12 cellular contexts compared by ENCODE assay signal in the genomic region with DNA sequence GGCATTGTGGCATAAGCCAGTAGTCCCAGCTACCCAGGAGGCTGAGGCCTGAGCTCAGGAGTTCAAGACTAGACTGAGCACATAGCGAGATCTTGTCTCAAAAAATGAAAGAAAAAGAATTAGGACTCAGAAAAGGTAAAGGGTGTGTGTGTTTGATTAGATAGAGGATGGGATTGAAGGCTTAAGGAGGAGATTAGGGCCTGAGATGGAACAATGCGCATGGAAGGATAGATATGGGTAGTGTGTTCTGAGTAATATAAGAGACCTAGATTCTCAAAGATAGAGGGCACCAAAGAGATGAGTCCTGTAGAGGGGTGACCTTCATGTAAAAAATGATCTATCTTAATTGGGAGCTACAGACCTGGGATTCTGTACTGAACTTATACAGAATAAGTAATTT. TPM values are rescaled to one million over a fixed set of nuclear protein-coding genes. Genes with fewer than 3 reads are reported as not detected.
DNase-seq lines count a peak whose midpoint lies in the region; ATAC-seq and TF ChIP-seq lines count a peak whose summit lies in the region.
"Had no signal": no experiment of that assay in that cellular context is flagged by ENCODE, and none has a peak within 500 bp of the region (broad histone marks: within the 10 kb centered on the region; RNA-seq: fewer than 3 reads in every experiment).

No MANE protein-coding gene starts in this region.

- 93% methylated on average over 2 of the region's 2 CpGs for WGBS in SK-N-SH (ENCODE audit: low lambda C conversion rate)

- no peaks in the 10 kb centered on the region for H3K9me3 ChIP-seq in SK-N-SH
- no peaks in the 10 kb centered on the region for H3K9me3 ChIP-seq in Loucy (ENCODE audit: insufficient read depth, low read depth, low read length)

- no peaks in the 10 kb centered on the region for H3K9me3 Mint-ChIP-seq in activated B cell treated with CpG ODN at 0.5 μM for 24 hours
- H3K9me3 Mint-ChIP-seq in naive thymus-derived CD8-positive, alpha-beta T cell, result no peaks in the 10 kb centered on the region
- H3K9me3 Mint-ChIP-seq: type B pancreatic cell had no signal

- TF ChIP-seq CTCF in SK-N-SH (IDR thresholded peaks at IDR 0.05), result no peak
- peak; percentile 25 for TF ChIP-seq CTCF in Loucy (conservative IDR thresholded peaks at IDR 0.05; ENCODE audit: low read length)
- TF ChIP-seq CTCF in activated B cell treated with CpG ODN at 0.5 μM for 24 hours (IDR thresholded peaks at IDR 0.05), result no peak

- no peak overlapping the region for H3K4me3 ChIP-seq in SK-N-SH (ENCODE audit: low read depth in 2 of 2, low read length in 1 of 2)
- no peak overlapping the region for H3K4me3 ChIP-seq in Loucy (ENCODE audit: low read length, poor library complexity, severe bottlenecking)

- CTCF ChIA-PET in SK-N-SH (lab: Yijun Ruan, JAX) (interaction anchor here (1.2 to 2.8 kb wide), 3 partner anchors 161 to 728 kb away, joined by 3 to 15 read pairs (median 3); no protein-coding TSS in a partner anchor), activated B cell treated with CpG ODN at 0.5 μM for 24 hours (lab: Charles Lee) (interaction anchor here (1.1 to 2.3 kb wide), 4 partner anchors 15 to 222 kb away, joined by 3 to 12 read pairs (median 3); no protein-coding TSS in a partner anchor)

- H4K20me1 ChIP-seq in SK-N-SH (ENCODE audit: insufficient read depth) (no peaks in the 10 kb centered on the region), Loucy (ENCODE audit: insufficient read depth, low read length, poor library complexity, severe bottlenecking) (no peaks in the 10 kb centered on the region)

- H3K79me2 ChIP-seq in SK-N-SH (ENCODE audit: insufficient read depth) (no peaks in the 10 kb centered on the region), Loucy (ENCODE audit: insufficient read depth, low read length) (no peaks in the 10 kb centered on the region)

- H3K27me3 Mint-ChIP-seq in activated B cell treated with CpG ODN at 0.5 μM for 24 hours, result no peaks in the 10 kb centered on the region
- H3K27me3 Mint-ChIP-seq in naive thymus-derived CD8-positive, alpha-beta T cell, result no peaks in the 10 kb centered on the region
- H3K27me3 Mint-ChIP-seq: type B pancreatic cell had no signal

- peaks cover 22% of the 10 kb centered on the region for H3F3A ChIP-seq in SK-N-SH (replicated peaks; ENCODE audit: insufficient read depth)
- H3F3A ChIP-seq in Loucy (ENCODE audit: low read depth), result no peaks in the 10 kb centered on the region

- H3K4me2 ChIP-seq in SK-N-SH (no peak overlapping the region), Loucy (ENCODE audit: low read depth, low read length, poor library complexity, severe bottlenecking) (no peak overlapping the region)

- no peak overlapping the region for H3K4me3 Mint-ChIP-seq in activated B cell treated with CpG ODN at 0.5 μM for 24 hours
- peak overlapping the region in 1 of 10 donors; percentile 26 for H3K4me3 Mint-ChIP-seq in naive thymus-derived CD8-positive, alpha-beta T cell
- H3K4me3 Mint-ChIP-seq: type B pancreatic cell had no signal

- H3K36me3 ChIP-seq in SK-N-SH (replicated peaks in 1 of 2; ENCODE audit: control insufficient read depth in 1 of 2, insufficient read depth in 2 of 2, low read length in 1 of 2) (no peaks in the 10 kb centered on the region), Loucy (ENCODE audit: insufficient read depth, low read length) (no peaks in the 10 kb centered on the region)

- no peak overlapping the region for H3K27ac ChIP-seq in SK-N-SH (ENCODE audit: low read depth in 2 of 2, low read length in 1 of 2)

- peaks cover 19% of the 10 kb centered on the region for H3K4me1 Mint-ChIP-seq in activated B cell treated with CpG ODN at 0.5 μM for 24 hours
- H3K4me1 Mint-ChIP-seq in naive thymus-derived CD8-positive, alpha-beta T cell, result peaks cover 11 to 31% (median 22%) of the 10 kb centered on the region in 4 donors

- POLR2A ChIA-PET in SK-N-SH (lab: Yijun Ruan, JAX) (interaction anchor here (1.3 kb wide), 1 partner anchor 17 kb away, joined by 3 read pairs; the partner anchor contains the start of gene RAB30), activated B cell treated with CpG ODN at 0.5 μM for 24 hours (lab: Charles Lee) (interaction anchor here (1.0 to 1.1 kb wide), 4 partner anchors 53 to 181 kb away, joined by 3 to 5 read pairs (median 4); partner anchors contain the start of gene PCF11)
- POLR2A ChIA-PET in naive thymus-derived CD8-positive, alpha-beta T cell (lab: Charles Lee), result interaction anchor here (0.9 to 2.0 kb wide), 7 partner anchors 11 to 129 kb away, joined by 3 to 10 read pairs (median 3); partner anchors contain the start of genes PCF11 and RAB30

- H3K9me2 ChIP-seq in SK-N-SH (no peaks in the 10 kb centered on the region), Loucy (replicated peaks; ENCODE audit: low read depth, low read length) (no peaks in the 10 kb centered on the region)

- H3K36me3 Mint-ChIP-seq in activated B cell treated with CpG ODN at 0.5 μM for 24 hours (ENCODE audit: low read depth), result peaks cover 6% of the 10 kb centered on the region
- no peaks in the 10 kb centered on the region for H3K36me3 Mint-ChIP-seq in naive thymus-derived CD8-positive, alpha-beta T cell
- H3K36me3 Mint-ChIP-seq: type B pancreatic cell had no signal

- TF ChIP-seq RAD21 in SK-N-SH (IDR thresholded peaks at IDR 0.05; ENCODE audit: low read length), result no peak

- H2AFZ ChIP-seq in SK-N-SH (ENCODE audit: low read depth) (no peak overlapping the region), Loucy (ENCODE audit: low read length) (no peak overlapping the region)

- no peak overlapping the region for H3K9ac ChIP-seq in SK-N-SH
- H3K9ac ChIP-seq in Loucy (ENCODE audit: low read depth, low read length, poor library complexity, severe bottlenecking), result no peak overlapping the region

- H3K4me1 ChIP-seq in SK-N-SH (ENCODE audit: control insufficient read depth in 1 of 2, insufficient read depth in 2 of 2, low read depth in 1 of 2, low read length in 1 of 2) (peaks cover 7 to 9% of the 10 kb centered on the region in 2 experiments; a peak in 2 of 4 replicates), Loucy (ENCODE audit: insufficient read depth, low read length, poor library complexity, severe bottlenecking) (no peaks in the 10 kb centered on the region)

- H3K27me3 ChIP-seq in SK-N-SH (ENCODE audit: insufficient read depth) (no peaks in the 10 kb centered on the region), Loucy (ENCODE audit: insufficient read depth, low read length, poor library complexity, severe bottlenecking) (no peaks in the 10 kb centered on the region)

- peak overlapping the region; percentile 8 for H3K27ac Mint-ChIP-seq in activated B cell treated with CpG ODN at 0.5 μM for 24 hours
- H3K27ac Mint-ChIP-seq in naive thymus-derived CD8-positive, alpha-beta T cell, result peak overlapping the region in 9 of 10 donors; percentile 0 to 89 (median 63)
- H3K27ac Mint-ChIP-seq: type B pancreatic cell had no signal

- no peak for TF ChIP-seq EP300 in SK-N-SH (IDR thresholded peaks at IDR 0.05; ENCODE audit: borderline replicate concordance in 1 of 2, low read depth in 1 of 2, low read length in 1 of 2)

- intact Hi-C loops in activated B cell treated with CpG ODN at 0.5 μM for 24 hours (cut with micrococcal nuclease), result loop anchor here (5.0 kb wide), 1 partner anchor 163 kb away; no protein-coding TSS in a partner anchor

- no peak for DNase-seq in SK-N-SH
- DNase-seq in activated B cell treated with CpG ODN at 0.5 μM for 24 hours, result no peak
- no peak for DNase-seq in naive thymus-derived CD8-positive, alpha-beta T cell
- no peak for DNase-seq in NCI-H1694 (lab: John Stamatoyannopoulos, UW)
- no peak for DNase-seq in activated T-cell treated with anti-CD3 and anti-CD28 coated beads for 4 hours
- DNase-seq: activated CD4-positive, alpha-beta T cell treated with anti-CD3 and anti-CD28 coated beads for 48 hours; effector CD8-positive, alpha-beta T cell; NCI-H1436 had no signal

- ATAC-seq in SK-N-SH treated with all-trans-retinoic acid at 6 μM for 48 hours (peak; percentile 34), activated B cell treated with CpG ODN at 0.5 μM for 24 hours (ENCODE audit: low read depth) (no peak), GM19023 (IDR thresholded peaks at IDR 0.05; ENCODE audit: unreplicated experiment) (no peak)
- peak in 1 of 2 donors; percentile 33 for ATAC-seq in naive thymus-derived CD8-positive, alpha-beta T cell

TF ChIP-seq in SK-N-SH treated with all-trans-retinoic acid at 6 μM for 48 hours, 23 proteins besides CTCF, POLR2A, EP300 and RAD21 (continues in another document):
- TF ChIP-seq PPARA (CRISPR knock-in tag; IDR thresholded peaks at IDR 0.05; ENCODE audit: borderline replicate concordance), result no peak
- TF ChIP-seq ZFP30 (CRISPR knock-in tag; IDR thresholded peaks at IDR 0.05), result no peak
- no peak for TF ChIP-seq ZNF8 (CRISPR knock-in tag; IDR thresholded peaks at IDR 0.05)

TF ChIP-seq in SK-N-SH, 30 proteins besides CTCF, POLR2A, EP300 and RAD21 (continues in another document):
- TF ChIP-seq NFIC (IDR thresholded peaks at IDR 0.05; ENCODE audit: borderline replicate concordance) (no peak), YY1 (IDR thresholded peaks at IDR 0.05; ENCODE audit: low read depth) (no peak), MEF2A (IDR thresholded peaks at IDR 0.05; ENCODE audit: borderline replicate concordance, low read depth) (no peak), SMC3 (IDR thresholded peaks at IDR 0.05; ENCODE audit: low read depth, low read length) (no peak), FOXM1 (IDR thresholded peaks at IDR 0.05; ENCODE audit: low read depth) (no peak), GABPA (IDR thresholded peaks at IDR 0.05; ENCODE audit: low read depth) (no peak), FOSL2 (IDR thresholded peaks at IDR 0.05; ENCODE audit: borderline replicate concordance, low read depth) (no peak)
- TF ChIP-seq, protein P1, sequence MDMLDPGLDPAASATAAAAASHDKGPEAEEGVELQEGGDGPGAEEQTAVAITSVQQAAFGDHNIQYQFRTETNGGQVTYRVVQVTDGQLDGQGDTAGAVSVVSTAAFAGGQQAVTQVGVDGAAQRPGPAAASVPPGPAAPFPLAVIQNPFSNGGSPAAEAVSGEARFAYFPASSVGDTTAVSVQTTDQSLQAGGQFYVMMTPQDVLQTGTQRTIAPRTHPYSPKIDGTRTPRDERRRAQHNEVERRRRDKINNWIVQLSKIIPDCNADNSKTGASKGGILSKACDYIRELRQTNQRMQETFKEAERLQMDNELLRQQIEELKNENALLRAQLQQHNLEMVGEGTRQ (IDR thresholded peaks at IDR 0.05; ENCODE audit: borderline replicate concordance, low read depth, low read length), result no peak

RNA-seq across cellular contexts. Expression of gene RAB30, which starts 17.3 kb away (rescaled TPM):
- 3.3 and 4.5 TPM in 2 replicates for polyA plus RNA-seq in SK-N-SH (2012; rRNA removed)
- 3.3 and 4.4 TPM in 2 replicates for polyA plus RNA-seq in SK-N-SH (2012; cell fraction: cytosol; rRNA removed)
- 1.8 and 3.7 TPM in 2 replicates for polyA plus RNA-seq in SK-N-SH (2012; cell fraction: nucleus; rRNA removed)
- 160 and 173 TPM in 2 replicates for total RNA-seq in activated B cell treated with CpG ODN at 0.5 μM for 24 hours
- 10 to 100 TPM; 28.1 to 35.5 TPM for total RNA-seq in naive thymus-derived CD8-positive, alpha-beta T cell
- polyA plus RNA-seq in naive thymus-derived CD8-positive, alpha-beta T cell, result 10 to 100 TPM; 10.7 to 17.4 (median 12.8) TPM
